Comparison of ENCODE assay signal across 8 cellular contexts in the genomic region with DNA sequence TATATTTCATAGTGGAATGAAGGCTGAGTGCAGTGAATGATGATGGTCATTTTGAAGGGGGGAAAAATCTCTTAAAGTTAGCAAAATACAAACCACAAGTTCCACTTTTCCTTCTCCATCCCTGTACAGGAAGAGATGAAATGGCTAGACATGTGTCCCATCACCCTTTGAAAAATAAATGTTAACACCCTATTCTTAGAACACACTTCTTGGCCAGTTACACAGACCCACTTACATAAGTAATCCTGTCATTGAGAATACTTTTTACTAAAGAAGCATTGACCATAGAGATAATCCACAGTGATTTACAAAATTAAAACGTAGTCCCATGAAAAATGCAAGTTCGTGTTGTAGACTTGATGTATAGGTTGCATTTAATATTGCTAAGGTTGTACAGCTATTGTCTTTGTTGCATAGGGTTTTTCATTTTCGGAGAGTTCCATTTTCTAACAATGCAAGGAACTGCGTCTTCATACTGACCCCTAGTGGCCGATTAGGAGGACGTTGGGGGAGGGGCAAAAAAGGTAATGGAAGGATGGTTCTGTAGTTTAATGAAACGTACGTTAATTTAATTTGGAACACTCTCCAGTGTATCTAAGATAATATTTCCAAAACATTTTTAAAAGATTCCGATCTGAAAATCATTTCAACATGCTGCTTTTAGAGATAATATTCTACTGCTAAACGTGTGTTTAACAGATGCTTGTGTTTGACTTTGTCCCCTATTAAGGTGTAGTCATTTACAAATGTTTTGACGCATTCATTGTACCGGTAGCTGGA.
DNase-seq lines count a peak whose midpoint lies in the region; ATAC-seq and TF ChIP-seq lines count a peak whose summit lies in the region.

No MANE protein-coding gene starts in this region.

- no peaks in the 10 kb centered on the region for H3K36me3 Mint-ChIP-seq in activated T-helper 1 cell treated with anti-CD3 and anti-CD28 coated beads, Interleukin-12 subunit alpha, Interleukin-12 subunit beta, Interleukin-2, Interleukin-4 antibody, amounts not matched to agents 30 ng/mL and 10 ng/mL and 1 ng/mL, durations not matched to agents 14 hours and 24 hours and 36 hours (ENCODE audit: low read depth)

- H3K4me1 Mint-ChIP-seq in activated T-helper 1 cell treated with anti-CD3 and anti-CD28 coated beads, Interleukin-12 subunit alpha, Interleukin-12 subunit beta, Interleukin-2, Interleukin-4 antibody, amounts not matched to agents 30 ng/mL and 10 ng/mL and 1 ng/mL, durations not matched to agents 14 hours and 24 hours and 36 hours (ENCODE audit: low read depth) = peaks cover 22% of the 10 kb centered on the region

- H3K4me3 ChIP-seq in fibroblast of the aortic adventitia (ENCODE audit: low read depth, low read length) (no peak overlapping the region), thoracic aorta (no peak overlapping the region)

- H3K4me1 ChIP-seq in thoracic aorta (ENCODE audit: control insufficient read depth in 1 of 2, low read depth in 2 of 2) = peaks cover 0 to 5% of the 10 kb centered on the region in 2 donors

- intact Hi-C loops in activated T-helper 1 cell treated with anti-CD3 and anti-CD28 coated beads, Interleukin-12 subunit alpha, Interleukin-12 subunit beta, Interleukin-2, Interleukin-4 antibody, amounts not matched to agents 30 ng/mL and 10 ng/mL and 1 ng/mL, durations not matched to agents 14 hours and 24 hours and 36 hours (cut with micrococcal nuclease) = loop anchor here (1.0 to 10.0 kb wide), 13 partner anchors 80 to 1911 kb away; a partner anchor contains a TSS

- DNase-seq in NCI-H187 (lab: John Stamatoyannopoulos, UW) = peak; percentile 1 to 4
- no peak for DNase-seq in NCI-H187 treated with DMSO at 0.1 percent for 48 hours (lab: John Stamatoyannopoulos, UW)
- peak; percentile 73 for DNase-seq in KBM-7
- DNase-seq in RPMI8226 = peak; percentile 77
- peak; percentile 57 for DNase-seq in activated T-helper 1 cell treated with anti-CD3 and anti-CD28 coated beads, Interleukin-12 subunit alpha, Interleukin-12 subunit beta, Interleukin-2, Interleukin-4 antibody, amounts not matched to agents 30 ng/mL and 10 ng/mL and 1 ng/mL, durations not matched to agents 14 hours and 24 hours and 36 hours (ENCODE audit: low spot score)
- DNase-seq in fibroblast of the aortic adventitia (ENCODE audit: low read depth) = peak; percentile 78
- DNase-seq in occipital lobe (lab: John Stamatoyannopoulos, UW) = peak; percentile 29
- no peak for DNase-seq in thoracic aorta (ENCODE audit: low spot score)

- H3K27me3 Mint-ChIP-seq in activated T-helper 1 cell treated with anti-CD3 and anti-CD28 coated beads, Interleukin-12 subunit alpha, Interleukin-12 subunit beta, Interleukin-2, Interleukin-4 antibody, amounts not matched to agents 30 ng/mL and 10 ng/mL and 1 ng/mL, durations not matched to agents 14 hours and 24 hours and 36 hours (ENCODE audit: insufficient read depth) = peaks cover 9% of the 10 kb centered on the region

- no peaks in the 10 kb centered on the region for H3K9me3 ChIP-seq in thoracic aorta

- H3K4me3 Mint-ChIP-seq in activated T-helper 1 cell treated with anti-CD3 and anti-CD28 coated beads, Interleukin-12 subunit alpha, Interleukin-12 subunit beta, Interleukin-2, Interleukin-4 antibody, amounts not matched to agents 30 ng/mL and 10 ng/mL and 1 ng/mL, durations not matched to agents 14 hours and 24 hours and 36 hours = no peak overlapping the region

- H3K27ac ChIP-seq in thoracic aorta = no peak overlapping the region

- H3K27me3 ChIP-seq in thoracic aorta (replicated peaks; ENCODE audit: insufficient read depth) = no peaks in the 10 kb centered on the region

- peak; percentile 88 for TF ChIP-seq CTCF in fibroblast of the aortic adventitia (IDR thresholded peaks at IDR 0.05; ENCODE audit: insufficient read depth, low read length)
- peak; percentile 93 for TF ChIP-seq CTCF in thoracic aorta (IDR thresholded peaks at IDR 0.05)

- H3K27ac Mint-ChIP-seq in activated T-helper 1 cell treated with anti-CD3 and anti-CD28 coated beads, Interleukin-12 subunit alpha, Interleukin-12 subunit beta, Interleukin-2, Interleukin-4 antibody, amounts not matched to agents 30 ng/mL and 10 ng/mL and 1 ng/mL, durations not matched to agents 14 hours and 24 hours and 36 hours = no peak overlapping the region

- in situ Hi-C loops in KBM-7 (cut with MboI; ENCODE audit: low pct_unique_long_range_greater_than_20kb, low sequenced_read_pairs) = loop anchor here (25.0 kb wide), 2 partner anchors 426 to 1001 kb away; no protein-coding TSS in a partner anchor

- H3K36me3 ChIP-seq in thoracic aorta = no peaks in the 10 kb centered on the region

- ATAC-seq in thoracic aorta (ENCODE audit: insufficient number of reproducible peaks, low FRiP score, low read depth) = no peak

- no peaks in the 10 kb centered on the region for H3K9me3 Mint-ChIP-seq in activated T-helper 1 cell treated with anti-CD3 and anti-CD28 coated beads, Interleukin-12 subunit alpha, Interleukin-12 subunit beta, Interleukin-2, Interleukin-4 antibody, amounts not matched to agents 30 ng/mL and 10 ng/mL and 1 ng/mL, durations not matched to agents 14 hours and 24 hours and 36 hours

Comparison
In these comparisons a context has a peak if more than half of its experiments do, and no peak if none do; other contexts are left out.
1. DNase-seq: peak in NCI-H187 (2 of 2), KBM-7 (single experiment), RPMI8226 (single experiment), activated T-helper 1 cell treated with anti-CD3 and anti-CD28 coated beads, Interleukin-12 subunit alpha, Interleukin-12 subunit beta, Interleukin-2, Interleukin-4 antibody, amounts not matched to agents 30 ng/mL and 10 ng/mL and 1 ng/mL, durations not matched to agents 14 hours and 24 hours and 36 hours (single experiment), fibroblast of the aortic adventitia (single experiment) and occipital lobe (single experiment); none in NCI-H187 treated with DMSO at 0.1 percent for 48 hours (single experiment) and thoracic aorta (single experiment).